9 cellular contexts compared by ENCODE assay signal in genomic region chr22:45602824-45603301, GRCh38.
DNase-seq lines count a peak whose midpoint lies in the region; ATAC-seq and TF ChIP-seq lines count a peak whose summit lies in the region.
"Had no signal": no experiment of that assay in that cellular context is flagged by ENCODE, and none has a peak within 500 bp of the region (broad histone marks: within the 10 kb centered on the region; RNA-seq: fewer than 3 reads in every experiment).

No MANE protein-coding gene starts in this region.

- no peaks in the 10 kb centered on the region for H3K9me3 ChIP-seq in transverse colon

- ATAC-seq in activated CD8-positive, alpha-beta T cell treated with anti-CD3 and anti-CD28 coated beads, Interleukin-2, amount 10 ng/mL, durations not matched to agents 7 days and 5 days, result peak; percentile 19
- ATAC-seq in GM18517 (IDR thresholded peaks at IDR 0.05; ENCODE audit: unreplicated experiment) (no peak), GM21381 (IDR thresholded peaks at IDR 0.05; ENCODE audit: unreplicated experiment) (no peak)
- ATAC-seq: foreskin keratinocyte had no signal

- H3K4me1 Mint-ChIP-seq in activated CD8-positive, alpha-beta T cell treated with anti-CD3 and anti-CD28 coated beads, Interleukin-2, amount 10 ng/mL, durations not matched to agents 7 days and 5 days (ENCODE audit: low read depth), result no peaks in the 10 kb centered on the region
- H3K4me1 Mint-ChIP-seq in mesothelial cell of epicardium, result peaks cover 56% of the 10 kb centered on the region

- no peak overlapping the region for H3K27ac Mint-ChIP-seq in activated CD8-positive, alpha-beta T cell treated with anti-CD3 and anti-CD28 coated beads, Interleukin-2, amount 10 ng/mL, durations not matched to agents 7 days and 5 days
- no peak overlapping the region for H3K27ac Mint-ChIP-seq in mesothelial cell of epicardium

- 84 to 87% methylated on average over 5 to 15 of the region's 15 CpGs for WGBS in transverse colon (ENCODE audit: low coverage in 1 of 2), 2 donors

- no peak overlapping the region for H3K27ac ChIP-seq in transverse colon

- H3K4me1 ChIP-seq in transverse colon, result no peaks in the 10 kb centered on the region

- TF ChIP-seq POLR2A in transverse colon (IDR thresholded peaks at IDR 0.05), result no peak

- H3K4me3 ChIP-seq in transverse colon, result no peak overlapping the region

- TF ChIP-seq CTCF in mesothelial cell of epicardium (IDR thresholded peaks at IDR 0.05; ENCODE audit: unreplicated experiment) (no peak), transverse colon (IDR thresholded peaks at IDR 0.05) (no peak)

- H3K27me3 ChIP-seq in transverse colon, result no peaks in the 10 kb centered on the region
- H3K27me3 ChIP-seq: foreskin keratinocyte had no signal

- H3K27me3 Mint-ChIP-seq in activated CD8-positive, alpha-beta T cell treated with anti-CD3 and anti-CD28 coated beads, Interleukin-2, amount 10 ng/mL, durations not matched to agents 7 days and 5 days (ENCODE audit: low read depth), result peaks cover 9% of the 10 kb centered on the region
- no peaks in the 10 kb centered on the region for H3K27me3 Mint-ChIP-seq in mesothelial cell of epicardium (ENCODE audit: low read depth)

- in situ Hi-C loops in transverse colon (cut with MboI; ENCODE audit: low pct_ligation_motif_present in 1 of 4, low pct_unique_long_range_greater_than_20kb in 1 of 4, low sequenced_read_pairs in 3 of 4), result no loop called here

- TF ChIP-seq EP300 in transverse colon (IDR thresholded peaks at IDR 0.05; ENCODE audit: low read depth), result no peak

- H3K9me3 Mint-ChIP-seq in activated CD8-positive, alpha-beta T cell treated with anti-CD3 and anti-CD28 coated beads, Interleukin-2, amount 10 ng/mL, durations not matched to agents 7 days and 5 days (ENCODE audit: insufficient read depth), result no peaks in the 10 kb centered on the region
- no peaks in the 10 kb centered on the region for H3K9me3 Mint-ChIP-seq in mesothelial cell of epicardium

- DNase-seq in EH (ENCODE audit: low read depth) (peak; percentile 84), NCI-H1436 treated with DMSO at 0.1 percent for 48 hours (lab: John Stamatoyannopoulos, UW) (peak; percentile 78), mesothelial cell of epicardium (ENCODE audit: low spot score in 2 of 2, unreplicated experiment in 2 of 2) (no peak), transverse colon (no peak), HPDE6-E6E7 (ENCODE audit: extremely low spot score) (no peak)
- DNase-seq in activated CD8-positive, alpha-beta T cell treated with anti-CD3 and anti-CD28 coated beads, Interleukin-2, amount 10 ng/mL, durations not matched to agents 7 days and 5 days, result no peak

- H3K36me3 ChIP-seq in transverse colon, result no peaks in the 10 kb centered on the region

- CTCF ChIA-PET in activated CD8-positive, alpha-beta T cell treated with anti-CD3 and anti-CD28 coated beads, Interleukin-2, amount 10 ng/mL, durations not matched to agents 7 days and 5 days (lab: Charles Lee), result no interaction called here

- POLR2A ChIA-PET in activated CD8-positive, alpha-beta T cell treated with anti-CD3 and anti-CD28 coated beads, Interleukin-2, amount 10 ng/mL, durations not matched to agents 7 days and 5 days (lab: Charles Lee), result interaction anchor here (0.8 kb wide), 1 partner anchor 70 kb away, joined by 3 read pairs; no protein-coding TSS in a partner anchor

- intact Hi-C loops in transverse colon (cut with DNase I; ENCODE audit: low total_unique reads), result no loop called here

- no peaks in the 10 kb centered on the region for H3K36me3 Mint-ChIP-seq in activated CD8-positive, alpha-beta T cell treated with anti-CD3 and anti-CD28 coated beads, Interleukin-2, amount 10 ng/mL, durations not matched to agents 7 days and 5 days (ENCODE audit: low read depth)
- peaks cover 1% of the 10 kb centered on the region for H3K36me3 Mint-ChIP-seq in mesothelial cell of epicardium

- H3K4me3 Mint-ChIP-seq in activated CD8-positive, alpha-beta T cell treated with anti-CD3 and anti-CD28 coated beads, Interleukin-2, amount 10 ng/mL, durations not matched to agents 7 days and 5 days, result no peak overlapping the region
- H3K4me3 Mint-ChIP-seq in mesothelial cell of epicardium, result peak overlapping the region; percentile 44

Comparison
In these comparisons a context has a peak if more than half of its experiments do, and no peak if none do; other contexts are left out.
1. DNase-seq: peak in EH (single experiment) and NCI-H1436 treated with DMSO at 0.1 percent for 48 hours (single experiment); none in activated CD8-positive, alpha-beta T cell treated with anti-CD3 and anti-CD28 coated beads, Interleukin-2, amount 10 ng/mL, durations not matched to agents 7 days and 5 days (single experiment), mesothelial cell of epicardium (0 of 2), transverse colon (single experiment) and HPDE6-E6E7 (single experiment).